ENCODE assay signal across 8 cellular contexts in genomic region chr11:66070604-66071325, GRCh38. TPM values are rescaled to one million over a fixed set of nuclear protein-coding genes. Genes with fewer than 3 reads are reported as not detected.
DNase-seq lines count a peak whose midpoint lies in the region; ATAC-seq and TF ChIP-seq lines count a peak whose summit lies in the region.

No MANE protein-coding gene starts in this region.

- H2AFZ ChIP-seq in fibroblast of lung (ENCODE audit: low read length) = peak overlapping the region; percentile 30

- no peaks in the 10 kb centered on the region for H3K27me3 Mint-ChIP-seq in natural killer cell (ENCODE audit: low read depth in 2 of 2)

- peak overlapping the region; percentile 89 to 91 for H3K27ac Mint-ChIP-seq in natural killer cell

- intact Hi-C loops in natural killer cell (cut with micrococcal nuclease) = loop anchor here (1.0 to 2.0 kb wide), 2 partner anchors 18 to 56 kb away; partner anchors contain the start of gene SF3B2

- TF ChIP-seq CTCF in fibroblast of lung (conservative IDR thresholded peaks at IDR 0.05 in 1 of 2, IDR thresholded peaks at IDR 0.05 in 1 of 2; ENCODE audit: low read depth in 1 of 2, low read length in 2 of 2) (no peak), natural killer cell (IDR thresholded peaks at IDR 0.05) (no peak)

- ATAC-seq in HG03280 (IDR thresholded peaks at IDR 0.05; ENCODE audit: unreplicated experiment) (peak; percentile 18), natural killer cell (peak; percentile 3 to 5 (median 3))

- no peaks in the 10 kb centered on the region for H3K9me3 ChIP-seq in fibroblast of lung (ENCODE audit: control insufficient read depth, insufficient read depth, low read depth, low read length)

- peaks cover 18% of the 10 kb centered on the region for H3K4me1 ChIP-seq in fibroblast of lung (ENCODE audit: control insufficient read depth, extremely low read depth, insufficient read depth, low read length)

- peaks cover 58 to 62% of the 10 kb centered on the region in 2 donors for H3K4me1 Mint-ChIP-seq in natural killer cell

- H3K36me3 ChIP-seq in fibroblast of lung (ENCODE audit: control insufficient read depth, insufficient read depth, low read length) = peaks cover 21% of the 10 kb centered on the region

- H3K27ac ChIP-seq in fibroblast of lung (ENCODE audit: insufficient read depth, low read length) = peak overlapping the region; percentile 57

- H3K4me3 Mint-ChIP-seq in natural killer cell = peak overlapping the region; percentile 94

- peaks cover 22% of the 10 kb centered on the region for H3K79me2 ChIP-seq in fibroblast of lung (ENCODE audit: control insufficient read depth, insufficient read depth, low read length)

- H3K4me3 ChIP-seq in fibroblast of lung (replicated peaks in 1 of 4; ENCODE audit: control extremely low read depth in 1 of 4, insufficient read depth in 1 of 4, low read depth in 3 of 4, low read length in 4 of 4) = peak overlapping the region; percentile 71 to 78 (median 76)

- peaks cover 9% of the 10 kb centered on the region for H3K36me3 Mint-ChIP-seq in natural killer cell

- no peaks in the 10 kb centered on the region for H3K27me3 ChIP-seq in fibroblast of lung (ENCODE audit: control insufficient read depth, insufficient read depth, low read length)

- peaks cover 2% of the 10 kb centered on the region for H4K20me1 ChIP-seq in fibroblast of lung (ENCODE audit: control insufficient read depth, extremely low read depth, insufficient read depth, low read length)

- peak overlapping the region; percentile 80 for H3K4me2 ChIP-seq in fibroblast of lung (ENCODE audit: extremely low read depth, insufficient read depth, low read length)

- peak overlapping the region; percentile 71 for H3K9ac ChIP-seq in fibroblast of lung (ENCODE audit: insufficient read depth, low read length)

- H3K9me3 Mint-ChIP-seq in natural killer cell = no peaks in the 10 kb centered on the region

- peak; percentile 30 for DNase-seq in activated naive CD4-positive, alpha-beta T cell treated with Interleukin-2 at 50 U/mL for 16 hours
- DNase-seq in activated naive CD4-positive, alpha-beta T cell (lab: John Stamatoyannopoulos, UW) = no peak
- DNase-seq in activated CD4-positive, alpha-beta T cell treated with anti-CD3 and anti-CD28 coated beads, Interleukin-2, amount 50 U/mL, for 48 hours = peak; percentile 40 to 45
- DNase-seq in fibroblast of lung (ENCODE audit: low read depth in 2 of 2) (peak; percentile 27 to 40), natural killer cell (no peak), NCI-H2081 (lab: John Stamatoyannopoulos, UW) (no peak), Kasumi-1 (lab: John Stamatoyannopoulos, UW) (no peak)

RNA-seq across cellular contexts. Expression of gene PACS1, which starts 0.7 kb away (rescaled TPM):
- 16.4 and 25.9 TPM in 2 replicates for total RNA-seq in fibroblast of lung
- polyA plus RNA-seq in fibroblast of lung = 27.7 and 28.5 TPM in 2 replicates
- polyA plus RNA-seq in fibroblast of lung (2012) = 37.1 and 39.7 TPM in 2 replicates
- polyA minus RNA-seq in fibroblast of lung (ENCODE audit: low replicate concordance) = 98.0 and 145 TPM in 2 replicates
- total RNA-seq in natural killer cell = 100 to 1,000 TPM; 176 to 204 (median 186) TPM

RNA-seq across cellular contexts. Expression of gene SF3B2, which starts 18.6 kb away (rescaled TPM):
- total RNA-seq in fibroblast of lung = 108 TPM in 2 replicates
- 87.7 and 122 TPM in 2 replicates for polyA plus RNA-seq in fibroblast of lung
- 147 and 188 TPM in 2 replicates for polyA plus RNA-seq in fibroblast of lung (2012)
- polyA minus RNA-seq in fibroblast of lung (ENCODE audit: low replicate concordance) = 114 and 133 TPM in 2 replicates
- 100 to 1,000 TPM; 249 to 269 (median 253) TPM for total RNA-seq in natural killer cell

RNA-seq across cellular contexts. Expression of gene GAL3ST3, which starts 21.8 kb away (rescaled TPM):
- total RNA-seq in fibroblast of lung = under 0.01 TPM in 1 of 2 replicates, not detected in the other
- polyA plus RNA-seq in fibroblast of lung = not detected in 2 replicates
- not detected in 2 replicates for polyA plus RNA-seq in fibroblast of lung (2012)
- not detected in 2 replicates for polyA minus RNA-seq in fibroblast of lung (ENCODE audit: low replicate concordance)
- not detected for total RNA-seq in natural killer cell

RNA-seq across cellular contexts. Expression of gene CATSPER1, which starts 44.5 kb away (rescaled TPM):
- total RNA-seq in fibroblast of lung (not detected in 2 replicates), natural killer cell (10 to 100 TPM; 12.2 to 16.9 (median 13.3) TPM)
- polyA plus RNA-seq in fibroblast of lung = 0.28 TPM in 1 of 2 replicates, not detected in the other
- 0.20 and 0.36 TPM in 2 replicates for polyA plus RNA-seq in fibroblast of lung (2012)
- polyA minus RNA-seq in fibroblast of lung (ENCODE audit: low replicate concordance) = not detected in 2 replicates

RNA-seq across cellular contexts. Expression of gene CST6, which starts 59.0 kb away (rescaled TPM):
- total RNA-seq in fibroblast of lung (1.8 and 11.1 TPM in 2 replicates), natural killer cell (not detected)
- polyA plus RNA-seq in fibroblast of lung = 0.41 and 0.76 TPM in 2 replicates
- polyA plus RNA-seq in fibroblast of lung (2012) = 1.0 and 1.1 TPM in 2 replicates
- not detected in 2 replicates for polyA minus RNA-seq in fibroblast of lung (ENCODE audit: low replicate concordance)

Comparison
In these comparisons a context has a peak if more than half of its experiments do, and no peak if none do; other contexts are left out.
1. DNase-seq: peak in activated naive CD4-positive, alpha-beta T cell treated with Interleukin-2 at 50 U/mL for 16 hours (single experiment), activated CD4-positive, alpha-beta T cell treated with anti-CD3 and anti-CD28 coated beads, Interleukin-2, amount 50 U/mL, for 48 hours (2 of 2) and fibroblast of lung (2 of 2); none in activated naive CD4-positive, alpha-beta T cell (0 of 4), natural killer cell (single experiment), NCI-H2081 (0 of 2) and Kasumi-1 (0 of 2).